14 cellular contexts compared by ENCODE assay signal in genomic region chr19:46898731-46899130, GRCh38. TPM values are rescaled to one million over a fixed set of nuclear protein-coding genes. Genes with fewer than 3 reads are reported as not detected.
A peak's percentile ranks its signal among the peaks of the same experiment; 100 is the strongest.
DNase-seq lines count a peak whose midpoint lies in the region; ATAC-seq, FAIRE-seq and TF ChIP-seq lines count a peak whose summit lies in the region.
"Had no signal": no experiment of that assay in that cellular context is flagged by ENCODE, and none has a peak within 500 bp of the region (broad histone marks: within the 10 kb centered on the region; RNA-seq: fewer than 3 reads in every experiment).

No MANE protein-coding gene starts in this region.

- TF ChIP-seq CTCF in K562 (IDR thresholded peaks at IDR 0.05 in 2 of 3, conservative IDR thresholded peaks at IDR 0.05 in 1 of 3; ENCODE audit: insufficient read depth in 2 of 3, low read depth in 1 of 3, low read length in 3 of 3) (no peak), left ventricle myocardium inferior (IDR thresholded peaks at IDR 0.05; ENCODE audit: borderline replicate concordance) (no peak)

- no TSS peak for BruUV-seq in K562 (replicated peaks; lab: Mats Ljungman, UMichigan)

- H3F3A ChIP-seq in GM23248 (ENCODE audit: insufficient read depth) = peaks cover 33% of the 10 kb centered on the region

- H2AFZ ChIP-seq in GM23248 = no peak overlapping the region
- no peak overlapping the region for H2AFZ ChIP-seq in K562 (ENCODE audit: low read depth, low read length)

- no peak for TF ChIP-seq EP300 in K562 (IDR thresholded peaks at IDR 0.05; ENCODE audit: low read length)

- FAIRE-seq in K562 (lab: Jason Lieb, UNC) = peak; percentile 19
- FAIRE-seq: GM12892 had no signal

- H3K4me2 ChIP-seq in GM23248 (ENCODE audit: unreplicated experiment) (no peak overlapping the region), K562 (ENCODE audit: insufficient read depth, low read length) (no peak overlapping the region)

- DNase-seq in GM23248 (peak; percentile 51), K562 (ENCODE audit: extremely low read depth in 1 of 4, low spot score in 3 of 4) (no peak), left ventricle myocardium inferior (no peak), putamen (ENCODE audit: low spot score) (peak; percentile 49), NOMO-1 treated with DMSO at 0.1 percent for 48 hours (lab: John Stamatoyannopoulos, UW; ENCODE audit: unreplicated experiment) (no peak), NCI-H1417 treated with DMSO at 0.1 percent for 48 hours (lab: John Stamatoyannopoulos, UW) (no peak)
- DNase-seq: KBM-7, NCI-H524 treated with DMSO at 0.1 percent for 48 hours, tibial artery had no signal

- H3K9ac ChIP-seq in GM23248 (no peak overlapping the region), K562 (ENCODE audit: insufficient read depth in 1 of 2, low read depth in 2 of 2, low read length in 2 of 2) (no peak overlapping the region)

- intact Hi-C loops in K562 (cut with micrococcal nuclease) (no loop called here), left ventricle myocardium inferior (cut with micrococcal nuclease) (no loop called here)

- H3K27ac ChIP-seq in GM23248 (no peak overlapping the region), K562 (ENCODE audit: extremely low read depth, low read depth, low read length) (no peak overlapping the region), left ventricle myocardium inferior (replicated peaks) (peak overlapping the region; percentile 3)
- H3K27ac ChIP-seq: tibial artery had no signal

- H3K4me1 ChIP-seq in GM23248 (ENCODE audit: insufficient read depth) = peaks cover 45% of the 10 kb centered on the region
- peaks cover 3 to 14% of the 10 kb centered on the region in 2 experiments for H3K4me1 ChIP-seq in K562 (replicated peaks in 1 of 2; ENCODE audit: control insufficient read depth in 2 of 2, insufficient read depth in 2 of 2, low read length in 2 of 2)
- peaks cover 67% of the 10 kb centered on the region for H3K4me1 ChIP-seq in left ventricle myocardium inferior

- H3K9me3 ChIP-seq in GM23248 (ENCODE audit: low read depth) (no peaks in the 10 kb centered on the region), K562 (replicated peaks; ENCODE audit: control insufficient read depth, insufficient read depth, low read depth, low read length) (no peaks in the 10 kb centered on the region), left ventricle myocardium inferior (replicated peaks) (no peaks in the 10 kb centered on the region)
- H3K9me3 ChIP-seq: tibial artery had no signal

- POLR2A ChIA-PET in K562 (lab: Yijun Ruan, JAX) = interaction anchor here (0.6 to 1.4 kb wide), 8 partner anchors 10 to 233 kb away, joined by 3 read pairs; no protein-coding TSS in a partner anchor

- no peak for TF ChIP-seq RAD21 in K562 (CRISPR knock-in tag; conservative IDR thresholded peaks at IDR 0.05 in 1 of 2, IDR thresholded peaks at IDR 0.05 in 1 of 2)

- H3K79me2 ChIP-seq in GM23248 (ENCODE audit: insufficient read depth) (peaks cover 100% of the 10 kb centered on the region), K562 (ENCODE audit: control insufficient read depth, insufficient read depth, low read length) (peaks cover 69% of the 10 kb centered on the region)

- no peaks in the 10 kb centered on the region for H3K27me3 ChIP-seq in GM23248 (replicated peaks; ENCODE audit: insufficient read depth)
- no peaks in the 10 kb centered on the region for H3K27me3 ChIP-seq in K562 (ENCODE audit: control insufficient read depth in 2 of 2, insufficient read depth in 2 of 2, low read length in 2 of 2)
- H3K27me3 ChIP-seq in left ventricle myocardium inferior (ENCODE audit: low read depth) = no peaks in the 10 kb centered on the region
- H3K27me3 ChIP-seq: tibial artery had no signal

- no peaks in the 10 kb centered on the region for H3K9me1 ChIP-seq in K562 (ENCODE audit: control insufficient read depth, insufficient read depth, low read length)

- H3K36me3 ChIP-seq in GM23248 (ENCODE audit: low read depth) (no peaks in the 10 kb centered on the region), K562 (ENCODE audit: control insufficient read depth, insufficient read depth, low read length) (no peaks in the 10 kb centered on the region), left ventricle myocardium inferior (no peaks in the 10 kb centered on the region)
- H3K36me3 ChIP-seq: tibial artery had no signal

- ATAC-seq in K562 (no peak; the same call in 1 of the 3 replicates), HG03520 (IDR thresholded peaks at IDR 0.05; ENCODE audit: unreplicated experiment) (no peak), HG03439 (IDR thresholded peaks at IDR 0.05; ENCODE audit: unreplicated experiment) (no peak)
- ATAC-seq: CD8-positive, alpha-beta T cell; natural killer cell treated with Interleukin-12 subunit alpha and Interleukin-12 subunit beta and Interleukin-15 and Interleukin-18, amount 100 ng/mL, for 72 hours had no signal

- H4K20me1 ChIP-seq in GM23248 (ENCODE audit: insufficient read depth) (no peaks in the 10 kb centered on the region), K562 (replicated peaks; ENCODE audit: control insufficient read depth, insufficient read depth, low read length) (peaks cover 18% of the 10 kb centered on the region)

- CTCF ChIA-PET in K562 (lab: Yijun Ruan, JAX; ENCODE audit: low intra/inter-chr PET ratio) = no interaction called here

- in situ Hi-C loops in GM23248 (cut with MboI) = no loop called here
- in situ Hi-C loops in K562 (cut with MboI) = no loop called here

- no peaks in the 10 kb centered on the region for H3K9me2 ChIP-seq in GM23248 (ENCODE audit: insufficient read depth)

- H3K4me3 ChIP-seq in GM23248 (no peak overlapping the region), K562 (no peak overlapping the region), left ventricle myocardium inferior (no peak overlapping the region)
- H3K4me3 ChIP-seq: tibial artery had no signal

- no peak for TF ChIP-seq POLR2A in K562 (conservative IDR thresholded peaks at IDR 0.05)

- WGBS in GM23248 (ENCODE audit: low coverage in 1 of 2, low lambda C conversion rate in 2 of 2, missing lambda C conversion rate in 2 of 2), 2 experiments = 63% methylated on average over 5 of the region's 5 CpGs
- WGBS in K562 (ENCODE audit: insufficient coverage, low coverage, missing lambda C conversion rate) = 55% methylated on average over 5 of the region's 5 CpGs

TF ChIP-seq in K562, 482 proteins besides CTCF, POLR2A, EP300 and RAD21:
- no peak for TF ChIP-seq FIP1L1 (IDR thresholded peaks at IDR 0.05; ENCODE audit: low read depth, low read length, poor library complexity, severe bottlenecking)
- no peak for TF ChIP-seq NFE2 (IDR thresholded peaks at IDR 0.05; ENCODE audit: low read depth)
- TF ChIP-seq ZSCAN29 (IDR thresholded peaks at IDR 0.05) = no peak
- peak; percentile 54; the same call in 1 of the 2 replicates for TF ChIP-seq HCFC1 (IDR thresholded peaks at IDR 0.05; ENCODE audit: low read depth, low read length)
- no peak for TF ChIP-seq STAG1 (CRISPR knock-in tag; IDR thresholded peaks at IDR 0.05; ENCODE audit: borderline replicate concordance)
- TF ChIP-seq IRF2 (CRISPR knock-in tag; IDR thresholded peaks at IDR 0.05) = no peak

RNA-seq across cellular contexts. Expression of gene ARHGAP35, which starts 37.9 kb away (rescaled TPM):
- total RNA-seq in GM23248 (2014; rRNA removed; shearing (Covaris generic)) = 35.2 and 39.5 TPM in 2 replicates
- polyA plus RNA-seq in GM23248 (2016; fragmentation: Nextera tagmentation; extraction: Ambion mirVana) = 13.5 and 13.9 TPM in 2 replicates
- 56.5 and 65.8 TPM in 2 replicates for total RNA-seq in K562 (2011; cell fraction: chromatin; rRNA removed; ENCODE audit: low replicate concordance)
- 33.2 and 33.8 TPM in 2 replicates for total RNA-seq in K562 (2011; cell fraction: nucleolus; rRNA removed)
- total RNA-seq in K562 (2011; cell fraction: nucleoplasm; rRNA removed) = 42.5 and 45.8 TPM in 2 replicates
- 10.2 and 13.8 TPM in 2 replicates for total RNA-seq in K562 (2014; rRNA removed)
- total RNA-seq in K562 (2014; rRNA removed; fragmentation: Illumina TruSeq; extraction: Trizol) = 13.9 TPM in 2 replicates
- 16.0 and 16.2 TPM in 2 replicates for total RNA-seq in K562 (2015; rRNA removed; fragmentation: Illumina TruSeq; extraction: Trizol)
- 24.5 and 26.4 TPM in 2 replicates for total RNA-seq in K562 (2021)
- polyA plus RNA-seq in K562 (2011; rRNA removed) = 9.8 and 10.2 TPM in 2 replicates
- polyA plus RNA-seq in K562 (2011; cell fraction: cytosol; rRNA removed) = 7.1 and 11.1 TPM in 2 replicates
- polyA plus RNA-seq in K562 (2011; cell fraction: nucleus; rRNA removed) = 10.6 and 12.9 TPM in 2 replicates
- polyA plus RNA-seq in K562 (2012) = 16.8 and 21.4 TPM in 2 replicates
- 15.7 and 18.6 TPM in 2 replicates for polyA plus RNA-seq in K562 (2014; fragmentation: Illumina TruSeq; extraction: Trizol)
- 1 to 10 TPM in 1 of 2 experiments, under 1 TPM in 1; 0.27 to 1.1 TPM for polyA plus RNA-seq in K562 (2014; fragmentation: Nextera tagmentation; extraction: Ambion mirVana)
- 7.6 and 9.4 TPM in 2 replicates for polyA plus RNA-seq in K562 (2014; rRNA removed)
- polyA minus RNA-seq in K562 (2011; rRNA and poly(A)+ RNA removed) = 26.2 and 28.7 TPM in 2 replicates
- polyA minus RNA-seq in K562 (2011; cell fraction: cytosol; rRNA and poly(A)+ RNA removed) = 16.0 and 16.7 TPM in 2 replicates
- 16.4 and 22.9 TPM in 2 replicates for polyA minus RNA-seq in K562 (2011; cell fraction: nucleus; rRNA and poly(A)+ RNA removed)
- total RNA-seq in left ventricle myocardium inferior = 75.4 TPM

RNA-seq across cellular contexts. Expression of gene AP2S1, which starts 48.1 kb away (rescaled TPM):
- total RNA-seq in GM23248 (2014; rRNA removed; shearing (Covaris generic)) = 224 and 231 TPM in 2 replicates
- polyA plus RNA-seq in GM23248 (2016; fragmentation: Nextera tagmentation; extraction: Ambion mirVana) = 584 and 619 TPM in 2 replicates
- total RNA-seq in K562 (2011; cell fraction: chromatin; rRNA removed; ENCODE audit: low replicate concordance) = 19.6 and 27.0 TPM in 2 replicates
- total RNA-seq in K562 (2011; cell fraction: nucleolus; rRNA removed) = 40.3 and 42.5 TPM in 2 replicates
- total RNA-seq in K562 (2011; cell fraction: nucleoplasm; rRNA removed) = 31.1 and 45.0 TPM in 2 replicates
- 294 and 338 TPM in 2 replicates for total RNA-seq in K562 (2014; rRNA removed)
- total RNA-seq in K562 (2014; rRNA removed; fragmentation: Illumina TruSeq; extraction: Trizol) = 95.3 and 97.5 TPM in 2 replicates
- total RNA-seq in K562 (2015; rRNA removed; fragmentation: Illumina TruSeq; extraction: Trizol) = 131 and 143 TPM in 2 replicates
- 254 and 263 TPM in 2 replicates for total RNA-seq in K562 (2021)
- polyA plus RNA-seq in K562 (2011; rRNA removed) = 136 and 171 TPM in 2 replicates
- 201 and 310 TPM in 2 replicates for polyA plus RNA-seq in K562 (2011; cell fraction: cytosol; rRNA removed)
- polyA plus RNA-seq in K562 (2011; cell fraction: nucleus; rRNA removed) = 91.4 and 98.6 TPM in 2 replicates
- 190 and 267 TPM in 2 replicates for polyA plus RNA-seq in K562 (2012)
- 118 and 172 TPM in 2 replicates for polyA plus RNA-seq in K562 (2014; fragmentation: Illumina TruSeq; extraction: Trizol)
- polyA plus RNA-seq in K562 (2014; fragmentation: Nextera tagmentation; extraction: Ambion mirVana) = 10 to 100 TPM; 32.4 to 72.0 TPM
- polyA plus RNA-seq in K562 (2014; rRNA removed) = 196 and 212 TPM in 2 replicates
- polyA minus RNA-seq in K562 (2011; rRNA and poly(A)+ RNA removed) = 57.4 and 64.7 TPM in 2 replicates
- 73.8 and 86.9 TPM in 2 replicates for polyA minus RNA-seq in K562 (2011; cell fraction: cytosol; rRNA and poly(A)+ RNA removed)
- 14.7 and 22.1 TPM in 2 replicates for polyA minus RNA-seq in K562 (2011; cell fraction: nucleus; rRNA and poly(A)+ RNA removed)
- total RNA-seq in left ventricle myocardium inferior = 87.3 TPM

Comparison
In these comparisons a context has a peak if more than half of its experiments do, and no peak if none do; other contexts are left out.
1. DNase-seq: peak in GM23248 (single experiment) and putamen (single experiment); none in K562 (0 of 4), left ventricle myocardium inferior (single experiment), NOMO-1 treated with DMSO at 0.1 percent for 48 hours (single experiment) and NCI-H1417 treated with DMSO at 0.1 percent for 48 hours (single experiment).